17 cellular contexts compared by ENCODE assay signal in the genomic region with DNA sequence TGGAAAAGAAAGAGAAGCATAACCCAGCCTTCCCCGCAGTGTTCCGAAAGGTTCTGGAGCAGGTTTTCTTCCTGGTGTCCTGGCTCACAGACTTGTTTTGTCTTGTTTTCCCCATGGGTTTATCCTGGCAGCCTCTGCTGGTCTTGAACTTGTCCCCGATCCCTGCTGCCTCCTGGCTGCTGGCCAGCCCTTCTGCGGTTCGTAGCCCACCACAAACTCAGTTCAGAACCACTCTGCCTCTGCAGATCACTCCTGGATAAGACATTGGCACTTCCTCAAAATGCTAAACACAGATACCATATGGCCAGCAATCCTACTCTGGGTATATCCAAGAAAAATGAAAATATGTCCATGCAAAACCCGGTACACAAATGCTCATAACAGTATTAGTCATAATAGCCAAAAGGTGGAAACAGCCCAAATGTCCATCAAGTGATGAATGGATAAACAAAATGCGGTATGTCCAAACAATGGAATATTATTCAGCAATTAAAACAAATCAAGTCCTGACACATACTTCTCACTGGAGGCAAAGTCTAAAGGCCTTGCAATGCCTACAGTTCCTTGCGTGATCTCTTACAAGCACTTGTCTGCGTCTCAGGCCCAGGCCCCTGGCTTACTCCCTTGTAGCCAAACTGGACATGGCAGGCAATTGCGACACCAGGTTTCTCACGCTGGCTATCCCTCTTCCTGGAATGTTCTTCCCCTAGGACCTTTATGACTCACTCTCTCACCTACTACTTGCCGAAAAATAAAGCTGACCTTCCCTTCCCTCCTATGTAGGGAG. TPM values are rescaled to one million over a fixed set of nuclear protein-coding genes. Genes with fewer than 3 reads are reported as not detected.
DNase-seq lines count a peak whose midpoint lies in the region; ATAC-seq and TF ChIP-seq lines count a peak whose summit lies in the region.
"Had no signal": no experiment of that assay in that cellular context is flagged by ENCODE, and none has a peak within 500 bp of the region (broad histone marks: within the 10 kb centered on the region; RNA-seq: fewer than 3 reads in every experiment).

No MANE protein-coding gene starts in this region.

- dilution Hi-C loops in mammary epithelial cell (cut with HindIII; ENCODE audit: low sequenced_read_pairs) = no loop called here

- H3K4me3 Mint-ChIP-seq in nephron progenitor cell = no peak overlapping the region
- H3K4me3 Mint-ChIP-seq: activated T-helper 17 cell treated with anti-CD3 and anti-CD28 coated beads, Interleukin-2, amount 50 U/mL, for 72 hours; CD4-positive, alpha-beta T cell; stimulated activated naive CD8-positive, alpha-beta T cell treated with anti-CD3 and anti-CD28 coated beads, Interleukin-15, amount 100 ng/mL, for 72 hours had no signal

- H3K4me3 ChIP-seq in mammary epithelial cell (replicated peaks in 1 of 3; ENCODE audit: insufficient read depth in 1 of 3, low read depth in 2 of 3, low read length in 3 of 3) (peak overlapping the region in 1 of 3 experiments; percentile 31), gastrocnemius medialis (no peak overlapping the region), HAP-1 (no peak overlapping the region)

- H3K4me1 ChIP-seq in mammary epithelial cell (ENCODE audit: insufficient read depth, low read length) = peaks cover 31% of the 10 kb centered on the region
- no peaks in the 10 kb centered on the region for H3K4me1 ChIP-seq in gastrocnemius medialis
- peaks cover 5% of the 10 kb centered on the region; the same call in 1 of the 2 replicates for H3K4me1 ChIP-seq in HAP-1

- peak overlapping the region; percentile 65 for H3K4me2 ChIP-seq in mammary epithelial cell (ENCODE audit: insufficient read depth, low read depth, low read length)

- no peaks in the 10 kb centered on the region for H3K79me2 ChIP-seq in mammary epithelial cell (ENCODE audit: insufficient read depth, low read length)

- H3K36me3 ChIP-seq in mammary epithelial cell (ENCODE audit: insufficient read depth, low read length) (no peaks in the 10 kb centered on the region), gastrocnemius medialis (no peaks in the 10 kb centered on the region), HAP-1 (replicated peaks) (no peaks in the 10 kb centered on the region)

- BruUV-seq in mammary epithelial cell (replicated peaks; lab: Mats Ljungman, UMichigan) = no TSS peak

- H2AFZ ChIP-seq in mammary epithelial cell (ENCODE audit: low read depth, low read length) = peak overlapping the region; percentile 76

- CTCF ChIA-PET in mammary epithelial cell (lab: Charles Lee; ENCODE audit: low non-redundant PET) = interaction anchor here (0.6 kb wide), 1 partner anchor 103 kb away, joined by 5 read pairs; no protein-coding TSS in a partner anchor

- DNase-seq in H4 (ENCODE audit: low spot score) (peak; percentile 53), NCI-H226 (peak; percentile 84), mammary epithelial cell (peak; percentile 98), posterior vena cava (ENCODE audit: low spot score) (peak; percentile 58), gastrocnemius medialis (no peak), HAP-1 (ENCODE audit: low spot score in 2 of 2) (no peak), nephron progenitor cell (no peak)
- DNase-seq: activated CD4-positive, alpha-beta T cell treated with anti-CD3 and anti-CD28 coated beads, Interleukin-2, amount 50 U/mL, for 48 hours; CD4-positive, alpha-beta T cell; glutamatergic neuron; naive thymus-derived CD8-positive, alpha-beta T cell; NCI-H2029; stimulated activated naive CD8-positive, alpha-beta T cell treated with anti-CD3 and anti-CD28 coated beads, Interleukin-15, amount 100 ng/mL, for 72 hours had no signal

- H3K27me3 Mint-ChIP-seq in nephron progenitor cell (ENCODE audit: low read depth, poor library complexity) = peaks cover 22% of the 10 kb centered on the region

- in situ Hi-C loops in mammary epithelial cell (cut with MboI; ENCODE audit: low sequenced_read_pairs in 2 of 2) (no loop called here), gastrocnemius medialis (cut with MboI; ENCODE audit: low sequenced_read_pairs in 4 of 4) (no loop called here), HAP-1 (cut with MboI; ENCODE audit: low sequenced_read_pairs) (no loop called here)

- H4K20me1 ChIP-seq in mammary epithelial cell (ENCODE audit: insufficient read depth, low read length) = no peaks in the 10 kb centered on the region

- intact Hi-C loops in mammary epithelial cell (cut with micrococcal nuclease) (loop anchor here (1.0 kb wide), 2 partner anchors 9 to 21 kb away; no protein-coding TSS in a partner anchor), posterior vena cava (cut with DNase I) (no loop called here), gastrocnemius medialis (cut with DNase I; ENCODE audit: low total_unique reads) (no loop called here)

- WGBS in mammary epithelial cell (ENCODE audit: low coverage, missing lambda C conversion rate) = 1% methylated on average over 11 of the region's 12 CpGs

- H3K9me3 ChIP-seq in mammary epithelial cell (replicated peaks; ENCODE audit: insufficient read depth, low read length) = no peaks in the 10 kb centered on the region
- H3K9me3 ChIP-seq in gastrocnemius medialis = no peaks in the 10 kb centered on the region
- no peaks in the 10 kb centered on the region for H3K9me3 ChIP-seq in HAP-1

- no peaks in the 10 kb centered on the region for H3K9me3 Mint-ChIP-seq in nephron progenitor cell
- H3K9me3 Mint-ChIP-seq: activated T-helper 17 cell treated with anti-CD3 and anti-CD28 coated beads, Interleukin-2, amount 50 U/mL, for 72 hours; CD4-positive, alpha-beta T cell; stimulated activated naive CD8-positive, alpha-beta T cell treated with anti-CD3 and anti-CD28 coated beads, Interleukin-15, amount 100 ng/mL, for 72 hours had no signal

- no peak overlapping the region for H3K27ac Mint-ChIP-seq in nephron progenitor cell
- H3K27ac Mint-ChIP-seq: activated T-helper 17 cell treated with anti-CD3 and anti-CD28 coated beads, Interleukin-2, amount 50 U/mL, for 72 hours; CD4-positive, alpha-beta T cell; stimulated activated naive CD8-positive, alpha-beta T cell treated with anti-CD3 and anti-CD28 coated beads, Interleukin-15, amount 100 ng/mL, for 72 hours had no signal

- H3K27me3 ChIP-seq in mammary epithelial cell (ENCODE audit: insufficient read depth, low read length) = no peaks in the 10 kb centered on the region
- no peaks in the 10 kb centered on the region for H3K27me3 ChIP-seq in gastrocnemius medialis
- H3K27me3 ChIP-seq in HAP-1 (ENCODE audit: low read depth) = no peaks in the 10 kb centered on the region

- TF ChIP-seq CTCF in mammary epithelial cell (conservative IDR thresholded peaks at IDR 0.05 in 1 of 2, IDR thresholded peaks at IDR 0.05 in 1 of 2; ENCODE audit: extremely low read depth in 1 of 2, insufficient read depth in 1 of 2, low read depth in 1 of 2, low read length in 2 of 2) (no peak), gastrocnemius medialis (IDR thresholded peaks at IDR 0.05 in 4 of 5, conservative IDR thresholded peaks at IDR 0.05 in 1 of 5) (no peak), nephron progenitor cell (IDR thresholded peaks at IDR 0.05) (no peak)

- no peak for ATAC-seq in gastrocnemius medialis
- ATAC-seq in GM21717 (IDR thresholded peaks at IDR 0.05; ENCODE audit: unreplicated experiment) = no peak
- ATAC-seq: activated T-helper 17 cell treated with anti-CD3 and anti-CD28 coated beads, Interleukin-2, amount 50 U/mL, for 72 hours; naive thymus-derived CD8-positive, alpha-beta T cell; sciatic nerve had no signal

- H3K4me1 Mint-ChIP-seq in nephron progenitor cell = peaks cover 4% of the 10 kb centered on the region

- H3K27ac ChIP-seq in mammary epithelial cell (ENCODE audit: insufficient read depth, low read depth, low read length) = peak overlapping the region; percentile 88
- H3K27ac ChIP-seq in gastrocnemius medialis = no peak overlapping the region

- no peaks in the 10 kb centered on the region for H3K36me3 Mint-ChIP-seq in nephron progenitor cell (ENCODE audit: low read depth)
- H3K36me3 Mint-ChIP-seq: naive thymus-derived CD8-positive, alpha-beta T cell had no signal

- no peak for TF ChIP-seq POLR2A in gastrocnemius medialis (IDR thresholded peaks at IDR 0.05)

- H3K9ac ChIP-seq in mammary epithelial cell (ENCODE audit: insufficient read depth, low read length) = peak overlapping the region; percentile 64

RNA-seq across cellular contexts. Expression of a gene that starts 28.0 kb away (rescaled TPM):
- 1.2 and 1.4 TPM in 2 replicates for total RNA-seq in H4 (2014; rRNA removed; shearing (Covaris generic))
- total RNA-seq in mammary epithelial cell (10 to 100 TPM; 48.8 to 70.3 TPM), posterior vena cava (10 to 100 TPM in 1 of 2 donors, 1 to 10 TPM in 1; 8.8 to 14.7 TPM), gastrocnemius medialis (10 to 100 TPM in 1 of 4 donors, 1 to 10 TPM in 3; 1.0 to 14.8 (median 5.1) TPM)
- polyA plus RNA-seq in mammary epithelial cell = 23.1 TPM
- 45.2 TPM for polyA minus RNA-seq in mammary epithelial cell
- total RNA-seq: activated T-helper 17 cell treated with anti-CD3 and anti-CD28 coated beads, Interleukin-2, amount 50 U/mL, for 72 hours; T-helper 2 cell treated with Interferon-gamma antibody and Interleukin-4, amounts not matched to agents 100 ng/mL and 5 ng/mL, for 36 hours had no signal

RNA-seq across cellular contexts. Expression of a gene that starts 53.3 kb away (rescaled TPM):
- total RNA-seq in H4 (2014; rRNA removed; shearing (Covaris generic)) = not detected in 2 replicates
- total RNA-seq in mammary epithelial cell (not detected), posterior vena cava (not detected), gastrocnemius medialis (not detected)
- polyA plus RNA-seq in mammary epithelial cell = not detected
- polyA minus RNA-seq in mammary epithelial cell = not detected
- total RNA-seq: activated T-helper 17 cell treated with anti-CD3 and anti-CD28 coated beads, Interleukin-2, amount 50 U/mL, for 72 hours; CD4-positive, alpha-beta T cell; naive thymus-derived CD8-positive, alpha-beta T cell; sciatic nerve; T-helper 2 cell treated with Interferon-gamma antibody and Interleukin-4, amounts not matched to agents 100 ng/mL and 5 ng/mL, for 36 hours had no signal
- polyA plus RNA-seq: naive thymus-derived CD8-positive, alpha-beta T cell had no signal

Comparison
In these comparisons a context has a peak if more than half of its experiments do, and no peak if none do; other contexts are left out.
1. DNase-seq: peak in H4 (single experiment), NCI-H226 (single experiment), mammary epithelial cell (single experiment) and posterior vena cava (single experiment); none in gastrocnemius medialis (0 of 2), HAP-1 (0 of 2) and nephron progenitor cell (single experiment).